In the genomic region with DNA sequence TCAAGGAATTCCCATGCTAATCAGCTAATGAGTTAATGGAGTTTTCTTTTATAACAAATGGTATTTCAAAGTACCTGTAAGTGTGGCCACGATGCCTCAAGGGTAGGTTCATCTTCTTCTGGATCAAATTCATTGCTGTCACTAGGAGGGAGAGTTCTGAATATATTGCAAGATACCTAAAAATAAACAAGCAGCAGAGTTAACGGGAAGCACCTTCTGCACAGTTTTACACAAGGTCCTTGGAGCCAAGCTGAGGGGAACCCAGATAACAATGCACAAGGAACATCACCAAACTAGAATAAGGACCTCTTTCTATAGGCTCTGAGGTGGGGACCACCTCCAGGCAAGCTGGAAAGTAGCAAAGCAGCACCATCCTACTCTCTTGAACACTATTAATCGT, we compare ENCODE assay signal across 16 cellular contexts.
DNase-seq lines count a peak whose midpoint lies in the region; ATAC-seq and TF ChIP-seq lines count a peak whose summit lies in the region.
"Had no signal": no experiment of that assay in that cellular context is flagged by ENCODE, and none has a peak within 500 bp of the region (broad histone marks: within the 10 kb centered on the region; RNA-seq: fewer than 3 reads in every experiment).

No MANE protein-coding gene starts in this region.

- no peak overlapping the region for H3K4me3 Mint-ChIP-seq in natural killer cell
- no peak overlapping the region for H3K4me3 Mint-ChIP-seq in natural killer cell treated with Interleukin-12 subunit alpha and Interleukin-12 subunit beta and Interleukin-15 and Interleukin-18, amount 100 ng/mL, for 72 hours
- H3K4me3 Mint-ChIP-seq in brain: peak overlapping the region in 1 of 5 experiments; percentile 2
- H3K4me3 Mint-ChIP-seq: CD4-positive, alpha-beta memory T cell; GM23338; H9 had no signal

- intact Hi-C loops in Right ventricle myocardium superior (cut with DNase I): no loop called here
- intact Hi-C loops in left cardiac atrium (cut with DNase I): loop anchor here in 1 of 2 donors (10.0 kb wide), 1 partner anchor 123 kb away; the partner anchor contains the start of gene PPP2R5E
- intact Hi-C loops in natural killer cell (cut with micrococcal nuclease): no loop called here
- intact Hi-C loops in upper lobe of right lung (cut with DNase I): no loop called here

- H3K4me1 Mint-ChIP-seq in natural killer cell: peaks cover 20 to 23% of the 10 kb centered on the region in 2 donors
- H3K4me1 Mint-ChIP-seq in natural killer cell treated with Interleukin-12 subunit alpha and Interleukin-12 subunit beta and Interleukin-15 and Interleukin-18, amount 100 ng/mL, for 72 hours (ENCODE audit: low read depth in 2 of 2): peaks cover 11 to 24% of the 10 kb centered on the region in 2 donors
- H3K4me1 Mint-ChIP-seq in brain: peaks cover 12% of the 10 kb centered on the region

- no peak for DNase-seq in Right ventricle myocardium superior
- DNase-seq in left cardiac atrium: no peak
- DNase-seq in natural killer cell: no peak
- DNase-seq in natural killer cell treated with Interleukin-12 subunit alpha and Interleukin-12 subunit beta and Interleukin-15 and Interleukin-18, amount 100 ng/mL, for 72 hours (ENCODE audit: low spot score): no peak
- DNase-seq in upper lobe of right lung: no peak
- DNase-seq: C1 segment of cervical spinal cord; Calu3; CD4-positive, alpha-beta memory T cell; COR-L47; DMS53; DMS79 treated with DMSO at 0.1 percent for 48 hours; GF-D8; H9 had no signal

- H3K9me3 ChIP-seq in upper lobe of right lung: no peaks in the 10 kb centered on the region

- no peaks in the 10 kb centered on the region for H3K27me3 ChIP-seq in upper lobe of right lung

- H3K27me3 Mint-ChIP-seq in natural killer cell (ENCODE audit: low read depth in 2 of 2) (no peaks in the 10 kb centered on the region), brain (no peaks in the 10 kb centered on the region)
- no peaks in the 10 kb centered on the region for H3K27me3 Mint-ChIP-seq in natural killer cell treated with Interleukin-12 subunit alpha and Interleukin-12 subunit beta and Interleukin-15 and Interleukin-18, amount 100 ng/mL, for 72 hours
- H3K27me3 Mint-ChIP-seq: CD4-positive, alpha-beta memory T cell had no signal

- no peaks in the 10 kb centered on the region for H3K9me3 Mint-ChIP-seq in natural killer cell
- no peaks in the 10 kb centered on the region for H3K9me3 Mint-ChIP-seq in natural killer cell treated with Interleukin-12 subunit alpha and Interleukin-12 subunit beta and Interleukin-15 and Interleukin-18, amount 100 ng/mL, for 72 hours
- no peaks in the 10 kb centered on the region for H3K9me3 Mint-ChIP-seq in brain
- H3K9me3 Mint-ChIP-seq: CD4-positive, alpha-beta memory T cell; GM23338; H9 had no signal

- H3K27ac ChIP-seq in upper lobe of right lung: no peak overlapping the region

- H3K36me3 Mint-ChIP-seq in natural killer cell: no peaks in the 10 kb centered on the region
- peaks cover 6% of the 10 kb centered on the region for H3K36me3 Mint-ChIP-seq in natural killer cell treated with Interleukin-12 subunit alpha and Interleukin-12 subunit beta and Interleukin-15 and Interleukin-18, amount 100 ng/mL, for 72 hours
- H3K36me3 Mint-ChIP-seq in brain: peaks cover 37% of the 10 kb centered on the region

- ATAC-seq in Right ventricle myocardium superior (ENCODE audit: poor library complexity): peak; percentile 23
- ATAC-seq in left cardiac atrium: no peak
- no peak for ATAC-seq in natural killer cell
- ATAC-seq in natural killer cell treated with Interleukin-12 subunit alpha and Interleukin-12 subunit beta and Interleukin-15 and Interleukin-18, amount 100 ng/mL, for 72 hours: no peak
- no peak for ATAC-seq in upper lobe of right lung
- ATAC-seq: GM23338, HCT116 had no signal

- H3K4me3 ChIP-seq in upper lobe of right lung: no peak overlapping the region
- H3K4me3 ChIP-seq: GM23338 had no signal

- H3K4me1 ChIP-seq in upper lobe of right lung: no peaks in the 10 kb centered on the region

- peak overlapping the region; percentile 28 to 53 for H3K27ac Mint-ChIP-seq in natural killer cell
- no peak overlapping the region for H3K27ac Mint-ChIP-seq in natural killer cell treated with Interleukin-12 subunit alpha and Interleukin-12 subunit beta and Interleukin-15 and Interleukin-18, amount 100 ng/mL, for 72 hours
- H3K27ac Mint-ChIP-seq in brain: peak overlapping the region in 3 of 5 experiments; percentile 5 to 9 (median 6)
- H3K27ac Mint-ChIP-seq: GM23338, H9 had no signal

- no peak for TF ChIP-seq CTCF in natural killer cell (IDR thresholded peaks at IDR 0.05)
- TF ChIP-seq CTCF in brain (conservative IDR thresholded peaks at IDR 0.05): no peak
- TF ChIP-seq CTCF in upper lobe of right lung (IDR thresholded peaks at IDR 0.05): no peak

- peaks cover 14% of the 10 kb centered on the region for H3K36me3 ChIP-seq in upper lobe of right lung

Comparison
In these comparisons a context has a peak if more than half of its experiments do, and no peak if none do; other contexts are left out.
1. H3K27ac Mint-ChIP-seq: peak in natural killer cell (2 of 2) and brain (3 of 5); none in natural killer cell treated with Interleukin-12 subunit alpha and Interleukin-12 subunit beta and Interleukin-15 and Interleukin-18, amount 100 ng/mL, for 72 hours (0 of 2).